25 cellular contexts compared by ENCODE assay signal in genomic region chr16:25959216-25959615, GRCh38.
"Had no signal": no experiment of that assay in that cellular context is flagged by ENCODE, and none has a peak within 500 bp of the region (broad histone marks: within the 10 kb centered on the region; RNA-seq: fewer than 3 reads in every experiment).

No MANE protein-coding gene starts in this region.

- H3K36me3 Mint-ChIP-seq: immature natural killer cell; mesothelial cell of epicardium; naive thymus-derived CD8-positive, alpha-beta T cell; stimulated activated memory B cell treated with anti-CD40 and anti-IgM and Interleukin-4, amounts not matched to agents 10 μg/mL and 1 μg/mL and 100 μg/mL, for 72 hours; type B pancreatic cell had no signal

- H3K4me3 ChIP-seq: lung, ovary, right atrium auricular region, sigmoid colon, smooth muscle cell, stomach, testis, thyroid gland, uterus had no signal

- H3K9me3 Mint-ChIP-seq: type B pancreatic cell had no signal

- DNase-seq: head of caudate nucleus; hypothalamus; immature natural killer cell; kidney; mesendoderm; naive thymus-derived CD8-positive, alpha-beta T cell; ovary; sigmoid colon; stimulated activated CD4-positive, alpha-beta T cell treated with anti-CD3 and anti-CD28 coated beads, Interleukin-1b, Interleukin-23, amount 100 ng/mL, for 48 hours; stimulated activated CD4-positive, alpha-beta T cell treated with anti-CD3 and anti-CD28 coated beads, Interleukin-2, amount 100 ng/mL, for 48 hours; stimulated activated CD4-positive, alpha-beta T cell treated with anti-CD3 and anti-CD28 coated beads, Interleukin-4, amount 100 ng/mL, for 4 hours; stimulated activated CD8-positive, alpha-beta memory T cell treated with anti-CD3 and anti-CD28 coated beads, Interleukin-4, amount 100 ng/mL, for 48 hours; stimulated activated naive CD8-positive, alpha-beta T cell treated with anti-CD3 and anti-CD28 coated beads, Interleukin-15, Interleukin-2, amounts not matched to agents 100 U/mL and 50 U/mL, for 24 hours; stomach; testis; thyroid gland; uterus had no signal

- H3K4me2 ChIP-seq: smooth muscle cell had no signal

- H3K4me3 Mint-ChIP-seq: immature natural killer cell; mesothelial cell of epicardium; naive thymus-derived CD8-positive, alpha-beta T cell; stimulated activated memory B cell treated with anti-CD40 and anti-IgM and Interleukin-4, amounts not matched to agents 10 μg/mL and 1 μg/mL and 100 μg/mL, for 72 hours; type B pancreatic cell had no signal

- H3K9me3 ChIP-seq: ovary, right atrium auricular region, stomach, testis, thyroid gland, uterus had no signal

- H3K27me3 ChIP-seq: ovary, right atrium auricular region, sigmoid colon, stomach, testis, thyroid gland, uterus had no signal

- H3K4me1 Mint-ChIP-seq: immature natural killer cell; mesothelial cell of epicardium; naive thymus-derived CD8-positive, alpha-beta T cell; stimulated activated memory B cell treated with anti-CD40 and anti-IgM and Interleukin-4, amounts not matched to agents 10 μg/mL and 1 μg/mL and 100 μg/mL, for 72 hours had no signal

- H3K27ac ChIP-seq: ovary, right atrium auricular region, sigmoid colon, stomach, testis, thyroid gland, uterus had no signal

- H3K27me3 Mint-ChIP-seq: stimulated activated memory B cell treated with anti-CD40 and anti-IgM and Interleukin-4, amounts not matched to agents 10 μg/mL and 1 μg/mL and 100 μg/mL, for 72 hours had no signal

- H3K4me1 ChIP-seq: right atrium auricular region, sigmoid colon, stomach, testis, thyroid gland, uterus had no signal

- H3K36me3 ChIP-seq: ovary, right atrium auricular region, sigmoid colon, stomach, thyroid gland, uterus had no signal

- H3K27ac Mint-ChIP-seq: immature natural killer cell; mesothelial cell of epicardium; naive thymus-derived CD8-positive, alpha-beta T cell; progenitor cell of endocrine pancreas; stimulated activated memory B cell treated with anti-CD40 and anti-IgM and Interleukin-4, amounts not matched to agents 10 μg/mL and 1 μg/mL and 100 μg/mL, for 72 hours; type B pancreatic cell had no signal

- ATAC-seq: left lobe of liver; naive thymus-derived CD8-positive, alpha-beta T cell; stimulated activated memory B cell treated with anti-CD40 and anti-IgM and Interleukin-4, amounts not matched to agents 10 μg/mL and 1 μg/mL and 100 μg/mL, for 72 hours; stimulated activated naive CD8-positive, alpha-beta T cell treated with anti-CD3 and anti-CD28 coated beads, Interleukin-15, Interleukin-2, amounts not matched to agents 100 U/mL and 50 U/mL, for 24 hours had no signal
